Comparison of ENCODE assay signal across 8 cellular contexts in genomic region chr15:50051811-50052419, GRCh38.
DNase-seq lines count a peak whose midpoint lies in the region; ATAC-seq, FAIRE-seq and TF ChIP-seq lines count a peak whose summit lies in the region.

No MANE protein-coding gene starts in this region.

- peak; percentile 30 for FAIRE-seq in H54 (lab: Jason Lieb, UNC)

- H3K4me1 ChIP-seq in NT2/D1 (ENCODE audit: insufficient read depth, insufficient read length) = no peaks in the 10 kb centered on the region
- peaks cover 4 to 16% of the 10 kb centered on the region in 2 donors for H3K4me1 ChIP-seq in thoracic aorta (ENCODE audit: control insufficient read depth in 1 of 2, low read depth in 2 of 2)

- no peak for TF ChIP-seq POLR2A in H54 (IDR thresholded peaks at IDR 0.05; ENCODE audit: low read depth, low read length)

- ATAC-seq in left lobe of liver (peak; percentile 93), thoracic aorta (ENCODE audit: insufficient number of reproducible peaks, low FRiP score, low read depth) (peak; percentile 46), GM18907 (IDR thresholded peaks at IDR 0.05; ENCODE audit: unreplicated experiment) (no peak)

- no peak overlapping the region for H3K4me3 ChIP-seq in NT2/D1 (ENCODE audit: insufficient read length, low read depth)
- H3K4me3 ChIP-seq in thoracic aorta = no peak overlapping the region

- H3K27ac ChIP-seq in thoracic aorta = no peak overlapping the region

- 0 out of 2 replicates have a peak, but pooled peaks cover 4% of the 10 kb centered on the region for H3K9me3 ChIP-seq in NT2/D1 (ENCODE audit: insufficient read depth, low read length)
- H3K9me3 ChIP-seq in thoracic aorta = no peaks in the 10 kb centered on the region

- H3K27me3 ChIP-seq in NT2/D1 (ENCODE audit: insufficient read depth, insufficient read length) (no peaks in the 10 kb centered on the region), thoracic aorta (replicated peaks; ENCODE audit: insufficient read depth) (no peaks in the 10 kb centered on the region)

- H3K9ac ChIP-seq in NT2/D1 (ENCODE audit: insufficient read length, low read depth) = no peak overlapping the region

- TF ChIP-seq CTCF in thoracic aorta (IDR thresholded peaks at IDR 0.05) = peak; percentile 51

- H3K36me3 ChIP-seq in NT2/D1 (ENCODE audit: insufficient read depth, insufficient read length, low read length) (no peaks in the 10 kb centered on the region), thoracic aorta (no peaks in the 10 kb centered on the region)

- DNase-seq in COLO829 (ENCODE audit: low spot score) (peak; percentile 4), H54 (ENCODE audit: insufficient read length, low spot score) (peak; percentile 2), NT2/D1 (ENCODE audit: low read depth, low spot score) (peak; percentile 23), cerebellar cortex (ENCODE audit: low spot score) (peak; percentile 45), left lobe of liver (ENCODE audit: low spot score) (no peak), thoracic aorta (ENCODE audit: low spot score) (no peak), cerebellar nuclear complex (lab: John Stamatoyannopoulos, UW) (no peak)

Comparison
In these comparisons a context has a peak if more than half of its experiments do, and no peak if none do; other contexts are left out.
1. DNase-seq: peak in COLO829 (single experiment), H54 (single experiment), NT2/D1 (single experiment) and cerebellar cortex (single experiment); none in left lobe of liver (single experiment), thoracic aorta (single experiment) and cerebellar nuclear complex (0 of 2).